Comparison of ENCODE assay signal across 35 cellular contexts in genomic region chr6:147048930-147049329, GRCh38.
"Had no signal": no experiment of that assay in that cellular context is flagged by ENCODE, and none has a peak within 500 bp of the region (broad histone marks: within the 10 kb centered on the region; RNA-seq: fewer than 3 reads in every experiment).

No MANE protein-coding gene starts in this region.

- H3K36me3 ChIP-seq: brain microvascular endothelial cell, breast epithelium, WERI-Rb-1 had no signal

- H3K27me3 Mint-ChIP-seq: activated CD4-positive, alpha-beta T cell treated with anti-CD3 and anti-CD28 coated beads for 36 hours; activated CD4-positive, alpha-beta T cell treated with anti-CD3 and anti-CD28 coated beads, Interleukin-2, amount 10 ng/mL, durations not matched to agents 7 days and 5 days; activated CD8-positive, alpha-beta memory T cell treated with anti-CD3 and anti-CD28 coated beads, Interleukin-2, amount 10 ng/mL, durations not matched to agents 7 days and 5 days; activated naive CD4-positive, alpha-beta T cell treated with anti-CD3 and anti-CD28 coated beads, Interleukin-2, amount 10 ng/mL, durations not matched to agents 7 days and 5 days; activated naive CD4-positive, alpha-beta T cell treated with anti-CD3 and anti-CD28 coated beads, Interleukin-2, amount 50 U/mL, for 24 hours; activated naive CD8-positive, alpha-beta T cell; activated naive CD8-positive, alpha-beta T cell treated with anti-CD3 and anti-CD28 coated beads, Interleukin-2, amount 10 ng/mL, durations not matched to agents 7 days and 5 days; activated naive CD8-positive, alpha-beta T cell treated with anti-CD3 and anti-CD28 coated beads, Interleukin-2, amount 50 U/mL, for 24 hours; activated T-cell treated with anti-CD3 and anti-CD28 coated beads, Interleukin-2, amount 50 U/mL, for 24 hours had no signal

- H3K4me3 Mint-ChIP-seq: activated CD4-positive, alpha-beta memory T cell treated with anti-CD3 and anti-CD28 coated beads, Interleukin-2, amount 10 ng/mL, durations not matched to agents 7 days and 5 days; activated CD4-positive, alpha-beta T cell treated with anti-CD3 and anti-CD28 coated beads for 36 hours; activated CD4-positive, alpha-beta T cell treated with anti-CD3 and anti-CD28 coated beads, Interleukin-2, amount 10 ng/mL, durations not matched to agents 7 days and 5 days; activated CD8-positive, alpha-beta memory T cell treated with anti-CD3 and anti-CD28 coated beads, Interleukin-2, amount 10 ng/mL, durations not matched to agents 7 days and 5 days; activated CD8-positive, alpha-beta T cell treated with anti-CD3 and anti-CD28 coated beads, Interleukin-2, amount 10 ng/mL, durations not matched to agents 7 days and 5 days; activated naive CD4-positive, alpha-beta T cell treated with anti-CD3 and anti-CD28 coated beads, Interleukin-2, amount 10 ng/mL, durations not matched to agents 7 days and 5 days; activated naive CD4-positive, alpha-beta T cell treated with anti-CD3 and anti-CD28 coated beads, Interleukin-2, amount 50 U/mL, for 24 hours; activated naive CD8-positive, alpha-beta T cell; activated naive CD8-positive, alpha-beta T cell treated with anti-CD3 and anti-CD28 coated beads, Interleukin-2, amount 10 ng/mL, durations not matched to agents 7 days and 5 days; activated naive CD8-positive, alpha-beta T cell treated with anti-CD3 and anti-CD28 coated beads, Interleukin-2, amount 50 U/mL, for 24 hours; activated T-cell treated with anti-CD3 and anti-CD28 coated beads, Interleukin-2, amount 50 U/mL, for 24 hours; T-helper 1 cell treated with Interleukin-12 subunit alpha and Interleukin-12 subunit beta and Interleukin-4 antibody, amounts not matched to agents 30 μg/mL and 1 μg/mL, for 36 hours; T-helper 2 cell treated with Interferon-gamma antibody and Interleukin-4, amounts not matched to agents 5 μg/mL and 100 μg/mL, for 36 hours; WTC11 had no signal

- ATAC-seq: activated CD4-positive, alpha-beta T cell treated with anti-CD3 and anti-CD28 coated beads for 36 hours; activated CD4-positive, CD25-positive, alpha-beta regulatory T cell treated with anti-CD3 and anti-CD28 coated beads, Interleukin-2, amount 50 U/mL, for 24 hours; activated CD8-positive, alpha-beta memory T cell treated with anti-CD3 and anti-CD28 coated beads, Interleukin-2, amount 10 ng/mL, durations not matched to agents 7 days and 5 days; activated CD8-positive, alpha-beta T cell treated with anti-CD3 and anti-CD28 coated beads, Interleukin-2, amount 10 ng/mL, durations not matched to agents 7 days and 5 days; activated naive CD8-positive, alpha-beta T cell treated with anti-CD3 and anti-CD28 coated beads, Interleukin-2, amount 50 U/mL, for 24 hours; body of pancreas; WTC11 had no signal

- DNase-seq: activated CD4-positive, alpha-beta memory T cell treated with anti-CD3 and anti-CD28 coated beads, Interleukin-2, amount 10 ng/mL, durations not matched to agents 7 days and 5 days; activated CD4-positive, alpha-beta T cell treated with anti-CD3 and anti-CD28 coated beads for 1 hour; activated CD4-positive, alpha-beta T cell treated with anti-CD3 and anti-CD28 coated beads for 36 hours; activated CD4-positive, alpha-beta T cell treated with anti-CD3 and anti-CD28 coated beads for 48 hours; activated CD4-positive, alpha-beta T cell treated with anti-CD3 and anti-CD28 coated beads, Interleukin-2, amount 10 ng/mL, durations not matched to agents 7 days and 5 days; activated CD4-positive, alpha-beta T cell treated with anti-CD3 and anti-CD28 coated beads, Interleukin-2, amount 50 U/mL, for 48 hours; activated CD4-positive, CD25-positive, alpha-beta regulatory T cell; activated CD8-positive, alpha-beta memory T cell treated with anti-CD3 and anti-CD28 coated beads for 24 hours; activated CD8-positive, alpha-beta memory T cell treated with anti-CD3 and anti-CD28 coated beads, Interleukin-2, amount 10 ng/mL, durations not matched to agents 7 days and 5 days; activated CD8-positive, alpha-beta memory T cell treated with anti-CD3 and anti-CD28 coated beads, Interleukin-2, amount 50 U/mL, for 48 hours; activated CD8-positive, alpha-beta T cell treated with anti-CD3 and anti-CD28 coated beads, Interleukin-2, amount 10 ng/mL, durations not matched to agents 7 days and 5 days; activated effector memory CD4-positive, alpha-beta T cell treated with Interleukin-2 at 50 U/mL for 16 hours; activated gamma-delta T cell; activated naive CD4-positive, alpha-beta T cell treated with anti-CD3 and anti-CD28 coated beads, Interleukin-2, amount 10 ng/mL, durations not matched to agents 7 days and 5 days; activated naive CD4-positive, alpha-beta T cell treated with Interleukin-2 at 50 U/mL for 16 hours; activated naive CD8-positive, alpha-beta T cell treated with anti-CD3 and anti-CD28 coated beads, Interleukin-2, amount 10 ng/mL, durations not matched to agents 7 days and 5 days; activated naive CD8-positive, alpha-beta T cell treated with anti-CD3 and anti-CD28 coated beads, Interleukin-2, amount 50 U/mL, for 24 hours; activated T-cell treated with anti-CD3 and anti-CD28 coated beads, Interleukin-2, amount 50 U/mL, for 24 hours; activated T-cell treated with anti-CD3 and anti-CD28 coated beads, Interleukin-2, amount 50 U/mL, for 48 hours; amniotic stem cell; aorta; body of pancreas; brain microvascular endothelial cell; central memory CD4-positive, alpha-beta T cell; T-helper 2 cell; T-helper 9 cell; WERI-Rb-1 had no signal

- H3K4me1 ChIP-seq: body of pancreas, breast epithelium had no signal

- H3K4me3 ChIP-seq: body of pancreas, breast epithelium had no signal

- H3K4me1 Mint-ChIP-seq: activated CD4-positive, alpha-beta memory T cell treated with anti-CD3 and anti-CD28 coated beads, Interleukin-2, amount 10 ng/mL, durations not matched to agents 7 days and 5 days; activated CD4-positive, alpha-beta T cell treated with anti-CD3 and anti-CD28 coated beads for 36 hours; activated CD4-positive, alpha-beta T cell treated with anti-CD3 and anti-CD28 coated beads, Interleukin-2, amount 10 ng/mL, durations not matched to agents 7 days and 5 days; activated CD8-positive, alpha-beta memory T cell treated with anti-CD3 and anti-CD28 coated beads, Interleukin-2, amount 10 ng/mL, durations not matched to agents 7 days and 5 days; activated naive CD4-positive, alpha-beta T cell treated with anti-CD3 and anti-CD28 coated beads, Interleukin-2, amount 10 ng/mL, durations not matched to agents 7 days and 5 days; activated naive CD4-positive, alpha-beta T cell treated with anti-CD3 and anti-CD28 coated beads, Interleukin-2, amount 50 U/mL, for 24 hours; activated naive CD8-positive, alpha-beta T cell treated with anti-CD3 and anti-CD28 coated beads, Interleukin-2, amount 10 ng/mL, durations not matched to agents 7 days and 5 days; activated naive CD8-positive, alpha-beta T cell treated with anti-CD3 and anti-CD28 coated beads, Interleukin-2, amount 50 U/mL, for 24 hours had no signal

- H3K36me3 Mint-ChIP-seq: activated CD8-positive, alpha-beta memory T cell treated with anti-CD3 and anti-CD28 coated beads, Interleukin-2, amount 10 ng/mL, durations not matched to agents 7 days and 5 days; activated naive CD4-positive, alpha-beta T cell treated with anti-CD3 and anti-CD28 coated beads, Interleukin-2, amount 10 ng/mL, durations not matched to agents 7 days and 5 days; activated naive CD4-positive, alpha-beta T cell treated with anti-CD3 and anti-CD28 coated beads, Interleukin-2, amount 50 U/mL, for 24 hours; activated naive CD8-positive, alpha-beta T cell treated with anti-CD3 and anti-CD28 coated beads, Interleukin-2, amount 10 ng/mL, durations not matched to agents 7 days and 5 days had no signal

- H3K27ac Mint-ChIP-seq: activated CD4-positive, alpha-beta memory T cell treated with anti-CD3 and anti-CD28 coated beads, Interleukin-2, amount 10 ng/mL, durations not matched to agents 7 days and 5 days; activated CD4-positive, alpha-beta T cell treated with anti-CD3 and anti-CD28 coated beads for 36 hours; activated CD4-positive, alpha-beta T cell treated with anti-CD3 and anti-CD28 coated beads, Interleukin-2, amount 10 ng/mL, durations not matched to agents 7 days and 5 days; activated CD8-positive, alpha-beta memory T cell treated with anti-CD3 and anti-CD28 coated beads, Interleukin-2, amount 10 ng/mL, durations not matched to agents 7 days and 5 days; activated CD8-positive, alpha-beta T cell treated with anti-CD3 and anti-CD28 coated beads, Interleukin-2, amount 10 ng/mL, durations not matched to agents 7 days and 5 days; activated naive CD4-positive, alpha-beta T cell treated with anti-CD3 and anti-CD28 coated beads, Interleukin-2, amount 10 ng/mL, durations not matched to agents 7 days and 5 days; activated naive CD4-positive, alpha-beta T cell treated with anti-CD3 and anti-CD28 coated beads, Interleukin-2, amount 50 U/mL, for 24 hours; activated naive CD8-positive, alpha-beta T cell; activated naive CD8-positive, alpha-beta T cell treated with anti-CD3 and anti-CD28 coated beads, Interleukin-2, amount 10 ng/mL, durations not matched to agents 7 days and 5 days; activated naive CD8-positive, alpha-beta T cell treated with anti-CD3 and anti-CD28 coated beads, Interleukin-2, amount 50 U/mL, for 24 hours; activated T-cell treated with anti-CD3 and anti-CD28 coated beads, Interleukin-2, amount 50 U/mL, for 24 hours; activated T-helper 2 cell treated with anti-CD3 and anti-CD28 coated beads, Interferon-gamma antibody, Interleukin-2, Interleukin-4, amounts not matched to agents 10 μg/mL and 5 μg/mL and 100 μg/mL, durations not matched to agents 14 hours and 24 hours and 36 hours; T-helper 1 cell treated with Interleukin-12 subunit alpha and Interleukin-12 subunit beta and Interleukin-4 antibody, amounts not matched to agents 30 μg/mL and 1 μg/mL, for 36 hours; T-helper 2 cell treated with Interferon-gamma antibody and Interleukin-4, amounts not matched to agents 5 μg/mL and 100 μg/mL, for 36 hours; WTC11 had no signal

- H3K9me3 ChIP-seq: body of pancreas had no signal

- H3K27ac ChIP-seq: body of pancreas, brain microvascular endothelial cell, breast epithelium, WERI-Rb-1 had no signal

- H3K27me3 ChIP-seq: body of pancreas, brain microvascular endothelial cell, breast epithelium had no signal
